Comparison of ENCODE assay signal across 8 cellular contexts in the genomic region with DNA sequence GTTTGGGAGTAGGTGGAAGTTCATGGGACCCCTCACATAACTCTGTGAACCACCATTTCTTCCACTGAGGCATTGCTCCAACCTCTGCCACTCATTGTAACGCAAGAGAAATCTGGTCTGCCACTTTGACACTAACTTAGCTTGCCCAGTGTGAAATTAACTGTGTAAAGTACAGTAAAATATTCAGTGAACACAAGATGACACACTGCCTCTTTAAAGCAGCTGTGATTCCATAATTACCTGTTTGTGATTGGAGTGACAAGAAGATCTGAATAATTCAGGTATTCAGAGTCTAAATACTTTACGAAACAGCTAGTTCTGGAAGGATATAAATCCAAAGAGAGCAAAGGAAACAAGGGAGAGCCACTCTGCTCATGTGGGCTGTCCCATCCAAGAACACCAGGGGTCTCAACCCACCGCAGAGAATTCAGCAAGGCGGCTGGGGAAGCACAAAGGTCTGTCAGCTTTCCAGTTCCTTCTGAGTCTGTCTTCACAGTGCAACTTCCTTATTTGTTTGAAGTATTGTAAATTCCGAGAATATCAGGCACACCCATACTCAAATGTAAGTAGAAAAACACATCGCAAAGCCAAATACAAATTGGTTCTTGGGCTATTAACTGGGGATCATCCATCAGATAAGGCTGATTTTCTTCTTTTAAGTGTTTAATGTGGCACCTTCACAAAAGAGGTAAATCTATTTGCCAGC.
DNase-seq lines count a peak whose midpoint lies in the region; ATAC-seq and TF ChIP-seq lines count a peak whose summit lies in the region.

No MANE protein-coding gene starts in this region.

- peaks cover 0 to 36% (median 0%) of the 10 kb centered on the region in 4 donors for H3K4me1 ChIP-seq in Peyer's patch
- peaks cover 40 to 72% (median 44%) of the 10 kb centered on the region in 3 donors for H3K4me1 ChIP-seq in esophagus squamous epithelium
- H3K4me1 ChIP-seq in neural progenitor cell, result peaks cover 15% of the 10 kb centered on the region

- ATAC-seq in HG03378 (IDR thresholded peaks at IDR 0.05; ENCODE audit: unreplicated experiment), result no peak

- peaks cover 5% of the 10 kb centered on the region for H3K36me3 Mint-ChIP-seq in neural progenitor cell

- H3K9me3 Mint-ChIP-seq in neural progenitor cell, result no peaks in the 10 kb centered on the region

- TF ChIP-seq POLR2A in Peyer's patch (IDR thresholded peaks at IDR 0.05), result no peak
- no peak for TF ChIP-seq POLR2A in esophagus squamous epithelium (IDR thresholded peaks at IDR 0.05)

- no peak overlapping the region for H3K4me2 ChIP-seq in neural progenitor cell

- peaks cover 98% of the 10 kb centered on the region for H3K79me2 ChIP-seq in neural progenitor cell (ENCODE audit: low read depth)

- peak overlapping the region in 1 of 4 donors; percentile 7 for H3K4me3 ChIP-seq in Peyer's patch
- H3K4me3 ChIP-seq in esophagus squamous epithelium, result peak overlapping the region in 1 of 4 donors; percentile 33
- no peak overlapping the region for H3K4me3 ChIP-seq in neural progenitor cell

- H2AFZ ChIP-seq in neural progenitor cell (replicated peaks), result no peak overlapping the region

- H3F3A ChIP-seq in neural progenitor cell (ENCODE audit: low read depth), result no peaks in the 10 kb centered on the region

- 28 to 34% methylated on average over 6 of the region's 6 CpGs for WGBS in esophagus squamous epithelium, 2 donors

- TF ChIP-seq CTCF in Peyer's patch (IDR thresholded peaks at IDR 0.05), result peak in 2 of 6 experiments; percentile 14 to 17
- no peak for TF ChIP-seq CTCF in esophagus squamous epithelium (IDR thresholded peaks at IDR 0.05)
- TF ChIP-seq CTCF in neural progenitor cell (IDR thresholded peaks at IDR 0.05), result peak; percentile 37

- H3K4me3 Mint-ChIP-seq in neural progenitor cell, result no peak overlapping the region

- H3K27me3 Mint-ChIP-seq in neural progenitor cell (ENCODE audit: insufficient read depth, low read depth), result no peaks in the 10 kb centered on the region

- peaks cover 52% of the 10 kb centered on the region for H4K20me1 ChIP-seq in neural progenitor cell (ENCODE audit: low read depth)

- H3K27ac ChIP-seq in Peyer's patch, result peak overlapping the region in 3 of 4 donors; percentile 37 to 54 (median 54)
- peak overlapping the region; percentile 58 to 75 (median 63) for H3K27ac ChIP-seq in esophagus squamous epithelium
- H3K27ac ChIP-seq in neural progenitor cell, result no peak overlapping the region

- no peaks in the 10 kb centered on the region for H3K9me3 ChIP-seq in Peyer's patch
- no peaks in the 10 kb centered on the region for H3K9me3 ChIP-seq in esophagus squamous epithelium
- no peaks in the 10 kb centered on the region for H3K9me3 ChIP-seq in neural progenitor cell (ENCODE audit: low read depth)

- H3K27me3 ChIP-seq in Peyer's patch (no peaks in the 10 kb centered on the region), esophagus squamous epithelium (no peaks in the 10 kb centered on the region), neural progenitor cell (no peaks in the 10 kb centered on the region)

- intact Hi-C loops in esophagus squamous epithelium (cut with DNase I), result no loop called here

- H3K9ac ChIP-seq in neural progenitor cell, result no peak overlapping the region

- peak; percentile 18 for DNase-seq in ELF-1 (ENCODE audit: low read depth, low spot score)
- peak in 2 of 3 donors; percentile 50 to 53 for DNase-seq in Peyer's patch
- no peak for DNase-seq in esophagus squamous epithelium (lab: John Stamatoyannopoulos, UW)
- DNase-seq in neural progenitor cell (ENCODE audit: low spot score), result peak; percentile 41
- DNase-seq in stimulated activated CD4-positive, alpha-beta T cell treated with anti-CD3 and anti-CD28 coated beads, Interleukin-1b, Interleukin-23, amount 100 ng/mL, for 48 hours, result no peak
- DNase-seq in NCI-H146 (lab: John Stamatoyannopoulos, UW), result no peak
- no peak for DNase-seq in DMS79 (lab: John Stamatoyannopoulos, UW)

- peak overlapping the region; percentile 9 for H3K27ac Mint-ChIP-seq in neural progenitor cell

- peaks cover 20% of the 10 kb centered on the region for H3K4me1 Mint-ChIP-seq in neural progenitor cell

- no peaks in the 10 kb centered on the region for H3K36me3 ChIP-seq in Peyer's patch
- no peaks in the 10 kb centered on the region for H3K36me3 ChIP-seq in esophagus squamous epithelium
- H3K36me3 ChIP-seq in neural progenitor cell, result no peaks in the 10 kb centered on the region

Comparison
In these comparisons a context has a peak if more than half of its experiments do, and no peak if none do; other contexts are left out.
1. DNase-seq: peak in ELF-1 (single experiment), Peyer's patch (2 of 3) and neural progenitor cell (single experiment); none in esophagus squamous epithelium (single experiment), stimulated activated CD4-positive, alpha-beta T cell treated with anti-CD3 and anti-CD28 coated beads, Interleukin-1b, Interleukin-23, amount 100 ng/mL, for 48 hours (single experiment), NCI-H146 (single experiment) and DMS79 (single experiment).